Comparison of ENCODE assay signal across 8 cellular contexts in the genomic region with DNA sequence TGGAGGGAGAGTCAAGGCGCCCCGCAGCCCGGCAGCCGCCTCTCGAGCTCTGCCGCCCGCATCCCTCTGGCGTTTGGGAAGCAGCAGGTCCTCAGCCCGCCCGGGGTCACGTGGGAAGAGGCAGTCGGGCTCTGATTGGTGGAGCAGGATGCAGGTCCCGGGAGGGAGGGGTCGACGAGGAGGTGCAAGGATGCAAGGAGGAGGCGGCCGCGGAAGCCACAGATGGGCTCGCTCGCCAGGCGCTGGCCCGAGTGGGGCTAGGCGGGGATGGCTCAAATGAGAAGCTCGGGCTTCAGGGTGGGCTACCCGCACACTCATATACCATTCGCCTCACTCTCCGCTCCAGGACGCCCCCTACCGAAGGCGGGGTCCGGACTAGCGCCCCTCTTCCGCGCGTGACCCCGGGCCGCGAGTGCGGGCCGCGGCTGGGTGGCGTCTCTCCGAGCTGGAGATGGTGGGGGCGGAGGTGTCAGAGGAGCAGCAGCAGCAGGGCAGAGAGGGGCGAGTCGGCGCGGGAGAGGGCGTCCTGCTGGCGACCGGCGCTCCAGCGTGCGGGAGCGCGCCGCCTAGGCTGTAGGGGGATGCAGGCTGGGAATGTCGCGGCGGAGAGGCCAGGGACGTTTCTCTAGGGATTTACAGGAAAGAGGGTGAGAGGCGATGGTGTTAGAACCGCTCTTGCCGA. TPM values are rescaled to one million over a fixed set of nuclear protein-coding genes. Genes with fewer than 3 reads are reported as not detected.
DNase-seq lines count a peak whose midpoint lies in the region; ATAC-seq and TF ChIP-seq lines count a peak whose summit lies in the region.

A gene with protein sequence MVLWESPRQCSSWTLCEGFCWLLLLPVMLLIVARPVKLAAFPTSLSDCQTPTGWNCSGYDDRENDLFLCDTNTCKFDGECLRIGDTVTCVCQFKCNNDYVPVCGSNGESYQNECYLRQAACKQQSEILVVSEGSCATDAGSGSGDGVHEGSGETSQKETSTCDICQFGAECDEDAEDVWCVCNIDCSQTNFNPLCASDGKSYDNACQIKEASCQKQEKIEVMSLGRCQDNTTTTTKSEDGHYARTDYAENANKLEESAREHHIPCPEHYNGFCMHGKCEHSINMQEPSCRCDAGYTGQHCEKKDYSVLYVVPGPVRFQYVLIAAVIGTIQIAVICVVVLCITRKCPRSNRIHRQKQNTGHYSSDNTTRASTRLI (minus strand): TSS at position 68 of the 682 bp plus-strand sequence. CDS start 409 bp downstream, outside the sequence.

- H3K27ac Mint-ChIP-seq in T-helper 1 cell treated with Interleukin-12 subunit alpha and Interleukin-12 subunit beta and Interleukin-4 antibody, amounts not matched to agents 30 μg/mL and 1 μg/mL, for 36 hours = no peak within 1 kb of the TSS

- ATAC-seq in GM21619 (IDR thresholded peaks at IDR 0.05; ENCODE audit: unreplicated experiment) (peak; percentile 66), HG03469 (IDR thresholded peaks at IDR 0.05; ENCODE audit: unreplicated experiment) (no peak)

- no peaks in the 10 kb centered on the region for H3K9me3 Mint-ChIP-seq in T-helper 1 cell treated with Interleukin-12 subunit alpha and Interleukin-12 subunit beta and Interleukin-4 antibody, amounts not matched to agents 30 μg/mL and 1 μg/mL, for 36 hours

- H3K4me3 Mint-ChIP-seq in T-helper 1 cell treated with Interleukin-12 subunit alpha and Interleukin-12 subunit beta and Interleukin-4 antibody, amounts not matched to agents 30 μg/mL and 1 μg/mL, for 36 hours = peak within 1 kb of the TSS; percentile 80

- peaks cover 68% of the 10 kb centered on the region for H3K27me3 ChIP-seq in iPS-15b (ENCODE audit: control insufficient read depth, insufficient read depth, low read length)

- H3K27me3 Mint-ChIP-seq in T-helper 1 cell treated with Interleukin-12 subunit alpha and Interleukin-12 subunit beta and Interleukin-4 antibody, amounts not matched to agents 30 μg/mL and 1 μg/mL, for 36 hours (ENCODE audit: low read depth) = peaks cover 78% of the 10 kb centered on the region

- DNase-seq in COLO829 (ENCODE audit: low spot score) = peak; percentile 42
- DNase-seq in LHCN-M2 (ENCODE audit: low read depth) = peak; percentile 96
- DNase-seq in brain pericyte (ENCODE audit: low read depth, low spot score) = peak; percentile 84
- DNase-seq in retinal pigment epithelial cell (ENCODE audit: low read depth) = peak; percentile 54

- no peaks in the 10 kb centered on the region for H3K36me3 Mint-ChIP-seq in T-helper 1 cell treated with Interleukin-12 subunit alpha and Interleukin-12 subunit beta and Interleukin-4 antibody, amounts not matched to agents 30 μg/mL and 1 μg/mL, for 36 hours (ENCODE audit: low read depth)

- H3K4me3 ChIP-seq in iPS-15b (ENCODE audit: low read depth, low read length) (peak within 1 kb of the TSS; percentile 81), retinal pigment epithelial cell (ENCODE audit: low read length) (peak within 1 kb of the TSS; percentile 66)

- no peak within 1 kb of the TSS for H3K9ac ChIP-seq in iPS-15b (ENCODE audit: low read depth, low read length)

- H3K36me3 ChIP-seq in iPS-15b (ENCODE audit: control insufficient read depth, insufficient read depth, low read length) = no peaks in the 10 kb centered on the region

- H3K4me1 ChIP-seq in iPS-15b (ENCODE audit: control insufficient read depth, insufficient read depth, low read length) = peaks cover 2% of the 10 kb centered on the region

- H3K9me3 ChIP-seq in iPS-15b (ENCODE audit: control insufficient read depth, insufficient read depth, low read length) = no peaks in the 10 kb centered on the region

- peaks cover 16% of the 10 kb centered on the region for H3K4me1 Mint-ChIP-seq in T-helper 1 cell treated with Interleukin-12 subunit alpha and Interleukin-12 subunit beta and Interleukin-4 antibody, amounts not matched to agents 30 μg/mL and 1 μg/mL, for 36 hours (ENCODE audit: low read depth)

- TF ChIP-seq CTCF in retinal pigment epithelial cell (conservative IDR thresholded peaks at IDR 0.05; ENCODE audit: low read depth, low read length) = peak; percentile 41

RNA-seq across cellular contexts. Expression of the gene that starts here (rescaled TPM):
- total RNA-seq in LHCN-M2 (2014; rRNA removed) = 64.1 and 72.6 TPM in 2 replicates
- polyA plus RNA-seq in LHCN-M2 (2012) = 27.8 TPM

Comparison
In these comparisons a context has a peak if more than half of its experiments do, and no peak if none do; other contexts are left out.
1. DNase-seq: peak in every context shown above with its lines; median percentile 96 in LHCN-M2; 84 in brain pericyte; 54 in retinal pigment epithelial cell; 42 in COLO829.